ENCODE assay signal across 22 cellular contexts in the genomic region with DNA sequence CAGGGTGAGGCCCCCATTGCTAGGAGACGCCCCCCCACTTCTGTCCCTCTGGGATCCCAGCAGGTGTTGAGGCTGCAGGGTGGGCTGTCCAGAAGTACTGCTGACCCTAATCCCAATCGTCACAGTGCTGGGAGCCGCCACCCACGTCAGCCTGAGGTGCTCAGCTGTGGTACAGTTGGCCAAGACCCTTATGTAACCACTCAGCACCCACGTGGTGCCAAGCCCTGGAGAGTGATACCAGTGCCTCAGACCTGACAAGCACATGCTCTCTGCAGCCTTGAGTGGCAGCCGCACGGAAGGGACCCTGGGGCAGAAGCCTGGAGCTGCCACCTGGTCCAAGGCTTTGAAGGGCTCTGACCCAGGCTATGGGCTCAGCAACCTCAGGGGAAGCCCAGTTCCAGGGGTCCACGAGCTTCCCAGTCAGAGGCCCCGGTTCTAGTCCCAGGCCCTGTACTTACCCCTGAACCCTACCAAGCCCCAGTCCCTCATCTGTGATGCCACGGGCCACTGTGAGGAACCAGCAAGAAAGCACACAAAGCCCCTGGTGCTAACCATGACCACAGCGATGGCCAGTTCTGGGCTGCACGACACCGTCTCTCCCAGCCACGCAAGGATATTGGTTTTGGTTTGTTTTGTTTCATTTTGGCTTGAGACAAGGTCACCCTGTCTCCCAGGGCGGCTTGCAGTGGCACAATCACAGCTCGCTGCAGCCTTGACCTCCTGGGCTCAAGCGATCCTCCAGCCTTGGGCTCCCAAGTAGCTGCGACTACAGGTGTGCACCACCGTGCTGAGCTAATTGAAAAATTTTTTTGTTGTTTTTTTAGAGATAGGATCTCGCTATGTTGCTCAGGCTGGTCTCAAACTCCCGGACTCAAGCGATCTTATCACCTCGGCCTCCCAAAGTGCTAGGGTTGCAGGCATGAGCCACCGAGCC. TPM values are rescaled to one million over a fixed set of nuclear protein-coding genes. Genes with fewer than 3 reads are reported as not detected.
DNase-seq lines count a peak whose midpoint lies in the region; ATAC-seq and TF ChIP-seq lines count a peak whose summit lies in the region.
"Had no signal": no experiment of that assay in that cellular context is flagged by ENCODE, and none has a peak within 500 bp of the region (broad histone marks: within the 10 kb centered on the region; RNA-seq: fewer than 3 reads in every experiment).

No MANE protein-coding gene starts in this region.

- DNase-seq in CD4-positive, alpha-beta memory T cell = no peak
- DNase-seq in NCI-H1092 treated with DMSO at 0.1 percent for 48 hours (lab: John Stamatoyannopoulos, UW) (peak; percentile 64), dorsolateral prefrontal cortex (peak in 9 of 10 donors; percentile 48 to 79 (median 61)), NCI-H187 treated with DMSO at 0.1 percent for 48 hours (lab: John Stamatoyannopoulos, UW) (no peak), COR-L47 (lab: John Stamatoyannopoulos, UW) (no peak)
- DNase-seq in naive thymus-derived CD8-positive, alpha-beta T cell = no peak
- DNase-seq: C1 segment of cervical spinal cord; effector memory CD4-positive, alpha-beta T cell; kidney glomerular epithelial cell; NCI-H1105 treated with DMSO at 0.1 percent for 48 hours; NCI-H446; small intestine; T-helper 9 cell had no signal

- H3K4me3 ChIP-seq in CD4-positive, alpha-beta memory T cell (ENCODE audit: low read length in 2 of 2) = no peak overlapping the region
- no peak overlapping the region for H3K4me3 ChIP-seq in dorsolateral prefrontal cortex
- H3K4me3 ChIP-seq: breast epithelium, K562, pancreas, SJSA1 had no signal

- no peak for ATAC-seq in naive thymus-derived CD8-positive, alpha-beta T cell
- ATAC-seq in HG02973 (IDR thresholded peaks at IDR 0.05; ENCODE audit: unreplicated experiment) (no peak), GM21447 (IDR thresholded peaks at IDR 0.05; ENCODE audit: unreplicated experiment) (no peak)
- ATAC-seq: activated naive CD4-positive, alpha-beta T cell treated with anti-CD3 and anti-CD28 coated beads, Interleukin-2, amount 50 U/mL, for 72 hours; K562; pancreas; stimulated activated effector memory CD8-positive, alpha-beta T cell treated with anti-CD3 and anti-CD28 coated beads, Interleukin-12 subunit alpha, Interleukin-12 subunit beta, amount 100 ng/mL, for 72 hours had no signal

- peak overlapping the region in 1 of 8 donors; percentile 25 for H3K4me3 Mint-ChIP-seq in CD4-positive, alpha-beta memory T cell
- no peak overlapping the region for H3K4me3 Mint-ChIP-seq in naive thymus-derived CD8-positive, alpha-beta T cell
- H3K4me3 Mint-ChIP-seq: stimulated activated effector memory CD8-positive, alpha-beta T cell treated with anti-CD3 and anti-CD28 coated beads, Interleukin-12 subunit alpha, Interleukin-12 subunit beta, amount 100 ng/mL, for 72 hours; type B pancreatic cell had no signal

- POLR2A ChIA-PET in CD4-positive, alpha-beta memory T cell (lab: Charles Lee; ENCODE audit: partially characterized antibody) = interaction anchor here (5.8 kb wide), 1 partner anchor 15 kb away, joined by 140 read pairs; no protein-coding TSS in a partner anchor
- POLR2A ChIA-PET in naive thymus-derived CD8-positive, alpha-beta T cell (lab: Charles Lee) = interaction anchor here (3.3 to 10.0 kb wide), 2 partner anchors 10 to 15 kb away, joined by 15 to 131 read pairs; no protein-coding TSS in a partner anchor

- no peaks in the 10 kb centered on the region for H3K27me3 ChIP-seq in CD4-positive, alpha-beta memory T cell (ENCODE audit: insufficient read depth, low read length)
- no peaks in the 10 kb centered on the region for H3K27me3 ChIP-seq in dorsolateral prefrontal cortex
- H3K27me3 ChIP-seq: breast epithelium, pancreas, SJSA1 had no signal

- peak overlapping the region in 6 of 7 donors; percentile 41 to 93 (median 70) for H3K27ac Mint-ChIP-seq in CD4-positive, alpha-beta memory T cell
- H3K27ac Mint-ChIP-seq in naive thymus-derived CD8-positive, alpha-beta T cell = peak overlapping the region in 9 of 10 donors; percentile 65 to 100 (median 87)
- H3K27ac Mint-ChIP-seq: stimulated activated effector memory CD8-positive, alpha-beta T cell treated with anti-CD3 and anti-CD28 coated beads, Interleukin-12 subunit alpha, Interleukin-12 subunit beta, amount 100 ng/mL, for 72 hours; type B pancreatic cell had no signal

- intact Hi-C loops in CD4-positive, alpha-beta memory T cell (cut with micrococcal nuclease) = no loop called here
- intact Hi-C loops in dorsolateral prefrontal cortex (cut with DNase I) = no loop called here

- TF ChIP-seq CTCF in dorsolateral prefrontal cortex (IDR thresholded peaks at IDR 0.05 in 54 of 56, conservative IDR thresholded peaks at IDR 0.05 in 2 of 56; ENCODE audit: low read depth in 1 of 56, partially characterized antibody in 56 of 56) = no peak

- peaks cover 14 to 34% (median 27%) of the 10 kb centered on the region in 4 donors for H3K4me1 Mint-ChIP-seq in CD4-positive, alpha-beta memory T cell
- peaks cover 18 to 28% (median 23%) of the 10 kb centered on the region in 4 donors for H3K4me1 Mint-ChIP-seq in naive thymus-derived CD8-positive, alpha-beta T cell

- H3K27ac ChIP-seq in CD4-positive, alpha-beta memory T cell (ENCODE audit: low read depth, low read length) = no peak overlapping the region
- H3K27ac ChIP-seq in dorsolateral prefrontal cortex = peak overlapping the region in 16 of 59 donors; percentile 9 to 81 (median 42)
- H3K27ac ChIP-seq: breast epithelium, pancreas, SJSA1 had no signal

- H3K9me3 ChIP-seq in CD4-positive, alpha-beta memory T cell (ENCODE audit: control insufficient read depth in 1 of 2, low read length in 2 of 2) = no peaks in the 10 kb centered on the region
- H3K9me3 ChIP-seq: breast epithelium, pancreas, SJSA1 had no signal

- no peaks in the 10 kb centered on the region for H3K9me3 Mint-ChIP-seq in CD4-positive, alpha-beta memory T cell
- H3K9me3 Mint-ChIP-seq in naive thymus-derived CD8-positive, alpha-beta T cell = no peaks in the 10 kb centered on the region
- H3K9me3 Mint-ChIP-seq: activated naive CD4-positive, alpha-beta T cell treated with anti-CD3 and anti-CD28 coated beads, Interleukin-2, amount 50 U/mL, for 72 hours; stimulated activated effector memory CD8-positive, alpha-beta T cell treated with anti-CD3 and anti-CD28 coated beads, Interleukin-12 subunit alpha, Interleukin-12 subunit beta, amount 100 ng/mL, for 72 hours; type B pancreatic cell had no signal

- no peaks in the 10 kb centered on the region for H3K36me3 ChIP-seq in CD4-positive, alpha-beta memory T cell (ENCODE audit: insufficient read depth, low read length)
- H3K36me3 ChIP-seq: breast epithelium, pancreas had no signal

- H3K4me1 ChIP-seq in CD4-positive, alpha-beta memory T cell (ENCODE audit: insufficient read depth, low read length) = peaks cover 33% of the 10 kb centered on the region
- H3K4me1 ChIP-seq: pancreas, SJSA1 had no signal

- H3K27me3 Mint-ChIP-seq in CD4-positive, alpha-beta memory T cell = no peaks in the 10 kb centered on the region
- H3K27me3 Mint-ChIP-seq in naive thymus-derived CD8-positive, alpha-beta T cell = no peaks in the 10 kb centered on the region
- H3K27me3 Mint-ChIP-seq: type B pancreatic cell had no signal

- CTCF ChIA-PET in CD4-positive, alpha-beta memory T cell (lab: Charles Lee; ENCODE audit: partially characterized antibody) = no interaction called here

- peaks cover 0 to 6% of the 10 kb centered on the region in 2 donors for H3K36me3 Mint-ChIP-seq in CD4-positive, alpha-beta memory T cell
- peaks cover 0 to 2% (median 0%) of the 10 kb centered on the region in 3 donors for H3K36me3 Mint-ChIP-seq in naive thymus-derived CD8-positive, alpha-beta T cell
- H3K36me3 Mint-ChIP-seq: activated naive CD4-positive, alpha-beta T cell treated with anti-CD3 and anti-CD28 coated beads, Interleukin-2, amount 50 U/mL, for 72 hours; stimulated activated effector memory CD8-positive, alpha-beta T cell treated with anti-CD3 and anti-CD28 coated beads, Interleukin-12 subunit alpha, Interleukin-12 subunit beta, amount 100 ng/mL, for 72 hours; type B pancreatic cell had no signal

RNA-seq across cellular contexts. Expression of a gene that starts 50.7 kb away (rescaled TPM):
- total RNA-seq in CD4-positive, alpha-beta memory T cell = under 1 TPM; 0.08 to 0.09 TPM
- under 1 TPM in 1 of 2 donors, not detected in 1; 0.18 TPM for polyA plus RNA-seq in CD4-positive, alpha-beta memory T cell
- 1 to 10 TPM in 98 of 120 experiments, under 1 TPM in 22; 0.32 to 4.4 (median 1.7) TPM for total RNA-seq in dorsolateral prefrontal cortex
- not detected for total RNA-seq in naive thymus-derived CD8-positive, alpha-beta T cell
- polyA plus RNA-seq in naive thymus-derived CD8-positive, alpha-beta T cell = not detected
- total RNA-seq: activated naive CD4-positive, alpha-beta T cell treated with anti-CD3 and anti-CD28 coated beads, Interleukin-2, amount 50 U/mL, for 72 hours; breast epithelium; K562; pancreas; SJSA1 had no signal
- polyA plus RNA-seq: K562 had no signal

RNA-seq across cellular contexts. Expression of a gene that starts 51.2 kb away (rescaled TPM):
- total RNA-seq in CD4-positive, alpha-beta memory T cell = 10 to 100 TPM; 18.6 to 19.3 TPM
- polyA plus RNA-seq in CD4-positive, alpha-beta memory T cell = 1 to 10 TPM; 2.5 to 4.1 TPM
- total RNA-seq in dorsolateral prefrontal cortex = 10 to 100 TPM in 6 of 120 experiments, 1 to 10 TPM in 114; 2.4 to 13.2 (median 6.0) TPM
- total RNA-seq in naive thymus-derived CD8-positive, alpha-beta T cell = 1 to 10 TPM; 5.0 to 8.7 TPM
- 1 to 10 TPM; 1.7 to 2.7 (median 2.4) TPM for polyA plus RNA-seq in naive thymus-derived CD8-positive, alpha-beta T cell
- total RNA-seq: K562 had no signal

Comparison
In these comparisons a context has a peak if more than half of its experiments do, and no peak if none do; other contexts are left out.
1. DNase-seq: peak in NCI-H1092 treated with DMSO at 0.1 percent for 48 hours (single experiment) and dorsolateral prefrontal cortex (9 of 10); none in CD4-positive, alpha-beta memory T cell (0 of 5), naive thymus-derived CD8-positive, alpha-beta T cell (0 of 10), NCI-H187 treated with DMSO at 0.1 percent for 48 hours (single experiment) and COR-L47 (single experiment).